ENCODE assay signal across 39 cellular contexts in genomic region chr1:88104886-88105285, GRCh38.
"Had no signal": no experiment of that assay in that cellular context is flagged by ENCODE, and none has a peak within 500 bp of the region (broad histone marks: within the 10 kb centered on the region; RNA-seq: fewer than 3 reads in every experiment).

No MANE protein-coding gene starts in this region.

- H3K9me3 Mint-ChIP-seq: activated naive CD4-positive, alpha-beta T cell treated with anti-CD3 and anti-CD28 coated beads for 36 hours; activated naive CD4-positive, alpha-beta T cell treated with anti-CD3 and anti-CD28 coated beads, Interleukin-2, amount 10 ng/mL, durations not matched to agents 7 days and 5 days; activated naive CD4-positive, alpha-beta T cell treated with anti-CD3 and anti-CD28 coated beads, Interleukin-2, amount 50 U/mL, for 24 hours; activated naive CD4-positive, alpha-beta T cell treated with anti-CD3 and anti-CD28 coated beads, Interleukin-2, amount 50 U/mL, for 72 hours; activated naive CD8-positive, alpha-beta T cell treated with anti-CD3 and anti-CD28 coated beads for 36 hours; activated naive CD8-positive, alpha-beta T cell treated with anti-CD3 and anti-CD28 coated beads, Interleukin-2, amount 10 ng/mL, durations not matched to agents 7 days and 5 days; activated naive CD8-positive, alpha-beta T cell treated with anti-CD3 and anti-CD28 coated beads, Interleukin-2, amount 50 U/mL, for 24 hours; activated T-cell treated with anti-CD3 and anti-CD28 coated beads, Interleukin-2, amount 50 U/mL, for 4 hours; activated T-cell treated with anti-CD3 and anti-CD28 coated beads, Interleukin-2, amount 50 U/mL, for 72 hours; activated T-helper 1 cell treated with anti-CD3 and anti-CD28 coated beads, Interleukin-12 subunit alpha, Interleukin-12 subunit beta, Interleukin-2, Interleukin-4 antibody, amounts not matched to agents 30 ng/mL and 10 ng/mL and 1 ng/mL, durations not matched to agents 14 hours and 24 hours and 36 hours; activated T-helper 17 cell treated with anti-CD3 and anti-CD28 coated beads, Interleukin-2, amount 50 U/mL, for 72 hours; activated T-helper 2 cell treated with anti-CD3 and anti-CD28 coated beads, Interferon-gamma antibody, Interleukin-2, Interleukin-4, amounts not matched to agents 10 μg/mL and 5 μg/mL and 100 μg/mL, durations not matched to agents 14 hours and 24 hours and 36 hours; brain; central memory CD8-positive, alpha-beta T cell had no signal

- H3K4me1 Mint-ChIP-seq: activated naive CD4-positive, alpha-beta T cell treated with anti-CD3 and anti-CD28 coated beads, Interleukin-2, amount 10 ng/mL, durations not matched to agents 7 days and 5 days; activated naive CD4-positive, alpha-beta T cell treated with anti-CD3 and anti-CD28 coated beads, Interleukin-2, amount 50 U/mL, for 24 hours; activated naive CD8-positive, alpha-beta T cell treated with anti-CD3 and anti-CD28 coated beads for 36 hours; activated naive CD8-positive, alpha-beta T cell treated with anti-CD3 and anti-CD28 coated beads, Interleukin-2, amount 10 ng/mL, durations not matched to agents 7 days and 5 days; activated naive CD8-positive, alpha-beta T cell treated with anti-CD3 and anti-CD28 coated beads, Interleukin-2, amount 50 U/mL, for 24 hours; activated T-helper 17 cell treated with anti-CD3 and anti-CD28 coated beads, Interleukin-2, amount 50 U/mL, for 72 hours; brain; central memory CD8-positive, alpha-beta T cell had no signal

- H3K36me3 Mint-ChIP-seq: activated naive CD4-positive, alpha-beta T cell treated with anti-CD3 and anti-CD28 coated beads, Interleukin-2, amount 10 ng/mL, durations not matched to agents 7 days and 5 days; activated naive CD4-positive, alpha-beta T cell treated with anti-CD3 and anti-CD28 coated beads, Interleukin-2, amount 50 U/mL, for 24 hours; activated naive CD4-positive, alpha-beta T cell treated with anti-CD3 and anti-CD28 coated beads, Interleukin-2, amount 50 U/mL, for 72 hours; activated naive CD8-positive, alpha-beta T cell; activated naive CD8-positive, alpha-beta T cell treated with anti-CD3 and anti-CD28 coated beads for 36 hours; activated naive CD8-positive, alpha-beta T cell treated with anti-CD3 and anti-CD28 coated beads, Interleukin-2, amount 10 ng/mL, durations not matched to agents 7 days and 5 days; brain had no signal

- H3K4me3 ChIP-seq: adrenal gland, ascending aorta, body of pancreas, breast epithelium, cardiac muscle cell, colonic mucosa had no signal

- H3K27me3 Mint-ChIP-seq: activated naive CD4-positive, alpha-beta T cell treated with anti-CD3 and anti-CD28 coated beads, Interleukin-2, amount 10 ng/mL, durations not matched to agents 7 days and 5 days; central memory CD8-positive, alpha-beta T cell had no signal

- H3K4me1 ChIP-seq: adrenal gland, ascending aorta, body of pancreas, breast epithelium, colonic mucosa had no signal

- H3K27ac Mint-ChIP-seq: activated naive CD4-positive, alpha-beta T cell treated with anti-CD3 and anti-CD28 coated beads for 36 hours; activated naive CD4-positive, alpha-beta T cell treated with anti-CD3 and anti-CD28 coated beads, Interleukin-2, amount 10 ng/mL, durations not matched to agents 7 days and 5 days; activated naive CD4-positive, alpha-beta T cell treated with anti-CD3 and anti-CD28 coated beads, Interleukin-2, amount 50 U/mL, for 24 hours; activated naive CD4-positive, alpha-beta T cell treated with anti-CD3 and anti-CD28 coated beads, Interleukin-2, amount 50 U/mL, for 72 hours; activated naive CD8-positive, alpha-beta T cell; activated naive CD8-positive, alpha-beta T cell treated with anti-CD3 and anti-CD28 coated beads for 36 hours; activated naive CD8-positive, alpha-beta T cell treated with anti-CD3 and anti-CD28 coated beads, Interleukin-2, amount 10 ng/mL, durations not matched to agents 7 days and 5 days; activated naive CD8-positive, alpha-beta T cell treated with anti-CD3 and anti-CD28 coated beads, Interleukin-2, amount 50 U/mL, for 24 hours; activated T-cell treated with anti-CD3 and anti-CD28 coated beads, Interleukin-2, amount 50 U/mL, for 72 hours; activated T-helper 1 cell treated with anti-CD3 and anti-CD28 coated beads, Interleukin-12 subunit alpha, Interleukin-12 subunit beta, Interleukin-2, Interleukin-4 antibody, amounts not matched to agents 30 ng/mL and 10 ng/mL and 1 ng/mL, durations not matched to agents 14 hours and 24 hours and 36 hours; activated T-helper 17 cell treated with anti-CD3 and anti-CD28 coated beads, Interleukin-2, amount 50 U/mL, for 72 hours; activated T-helper 2 cell treated with anti-CD3 and anti-CD28 coated beads, Interferon-gamma antibody, Interleukin-2, Interleukin-4, amounts not matched to agents 10 μg/mL and 5 μg/mL and 100 μg/mL, durations not matched to agents 14 hours and 24 hours and 36 hours; brain had no signal

- H3K36me3 ChIP-seq: adrenal gland, ascending aorta, brain microvascular endothelial cell, breast epithelium, cardiac muscle cell, colonic mucosa had no signal

- H3K27me3 ChIP-seq: adrenal gland, ascending aorta, body of pancreas, brain microvascular endothelial cell, breast epithelium, cardiac muscle cell, colonic mucosa had no signal

- FAIRE-seq: bronchial epithelial cell, colon had no signal

- ATAC-seq: activated naive CD4-positive, alpha-beta T cell treated with anti-CD3 and anti-CD28 coated beads, Interleukin-2, amount 50 U/mL, for 72 hours; activated naive CD8-positive, alpha-beta T cell treated with anti-CD3 and anti-CD28 coated beads, Interleukin-2, amount 50 U/mL, for 24 hours; activated T-cell treated with anti-CD3 and anti-CD28 coated beads, Interleukin-2, amount 50 U/mL, for 4 hours; activated T-cell treated with anti-CD3 and anti-CD28 coated beads, Interleukin-2, amount 50 U/mL, for 72 hours; activated T-helper 17 cell treated with anti-CD3 and anti-CD28 coated beads, Interleukin-2, amount 50 U/mL, for 72 hours had no signal

- H3K9me3 ChIP-seq: adrenal gland, ascending aorta, body of pancreas, breast epithelium, colonic mucosa had no signal

- DNase-seq: activated effector memory CD4-positive, alpha-beta T cell treated with anti-CD3 and anti-CD28 coated beads, Interleukin-2, amount 50 U/mL, for 16 hours; activated effector memory CD4-positive, alpha-beta T cell treated with Interleukin-2 at 50 U/mL for 16 hours; activated gamma-delta T cell; activated gamma-delta T cell treated with Interleukin-2 at 50 U/mL for 16 hours; activated naive CD4-positive, alpha-beta T cell; activated naive CD4-positive, alpha-beta T cell treated with anti-CD3 and anti-CD28 coated beads for 36 hours; activated naive CD4-positive, alpha-beta T cell treated with anti-CD3 and anti-CD28 coated beads, Interleukin-2, amount 10 ng/mL, durations not matched to agents 7 days and 5 days; activated naive CD4-positive, alpha-beta T cell treated with anti-CD3 and anti-CD28 coated beads, Interleukin-2, amount 50 U/mL, for 16 hours; activated naive CD4-positive, alpha-beta T cell treated with Interleukin-2 at 50 U/mL for 16 hours; activated naive CD8-positive, alpha-beta T cell treated with anti-CD3 and anti-CD28 coated beads for 36 hours; activated naive CD8-positive, alpha-beta T cell treated with anti-CD3 and anti-CD28 coated beads, Interleukin-2, amount 10 ng/mL, durations not matched to agents 7 days and 5 days; activated naive CD8-positive, alpha-beta T cell treated with anti-CD3 and anti-CD28 coated beads, Interleukin-2, amount 50 U/mL, for 24 hours; activated T-cell treated with anti-CD3 and anti-CD28 coated beads, Interleukin-2, amount 50 U/mL, for 4 hours; activated T-cell treated with anti-CD3 and anti-CD28 coated beads, Interleukin-2, amount 50 U/mL, for 48 hours; activated T-cell treated with anti-CD3 and anti-CD28 coated beads, Interleukin-2, amount 50 U/mL, for 72 hours; adrenal gland; amniotic stem cell; amygdala; anterior cingulate cortex; aorta; body of pancreas; brain microvascular endothelial cell; caudate nucleus; central memory CD4-positive, alpha-beta T cell; cerebellar nuclear complex; colonic mucosa had no signal

- H3K27ac ChIP-seq: adrenal gland, ascending aorta, body of pancreas, brain microvascular endothelial cell, breast epithelium, cardiac muscle cell, colonic mucosa had no signal

- H3K4me3 Mint-ChIP-seq: activated naive CD4-positive, alpha-beta T cell treated with anti-CD3 and anti-CD28 coated beads for 36 hours; activated naive CD4-positive, alpha-beta T cell treated with anti-CD3 and anti-CD28 coated beads, Interleukin-2, amount 10 ng/mL, durations not matched to agents 7 days and 5 days; activated naive CD4-positive, alpha-beta T cell treated with anti-CD3 and anti-CD28 coated beads, Interleukin-2, amount 50 U/mL, for 24 hours; activated naive CD8-positive, alpha-beta T cell; activated naive CD8-positive, alpha-beta T cell treated with anti-CD3 and anti-CD28 coated beads for 36 hours; activated naive CD8-positive, alpha-beta T cell treated with anti-CD3 and anti-CD28 coated beads, Interleukin-2, amount 10 ng/mL, durations not matched to agents 7 days and 5 days; activated naive CD8-positive, alpha-beta T cell treated with anti-CD3 and anti-CD28 coated beads, Interleukin-2, amount 50 U/mL, for 24 hours; activated T-cell treated with anti-CD3 and anti-CD28 coated beads, Interleukin-2, amount 50 U/mL, for 4 hours; activated T-cell treated with anti-CD3 and anti-CD28 coated beads, Interleukin-2, amount 50 U/mL, for 72 hours; activated T-helper 1 cell treated with anti-CD3 and anti-CD28 coated beads, Interleukin-12 subunit alpha, Interleukin-12 subunit beta, Interleukin-2, Interleukin-4 antibody, amounts not matched to agents 30 ng/mL and 10 ng/mL and 1 ng/mL, durations not matched to agents 14 hours and 24 hours and 36 hours; activated T-helper 17 cell treated with anti-CD3 and anti-CD28 coated beads, Interleukin-2, amount 50 U/mL, for 72 hours; brain; central memory CD8-positive, alpha-beta T cell had no signal
